In genomic region chr18:24014062-24014985, GRCh38 we compare ENCODE assay signal across 8 cellular contexts. TPM values are rescaled to one million over a fixed set of nuclear protein-coding genes. Genes with fewer than 3 reads are reported as not detected.
DNase-seq lines count a peak whose midpoint lies in the region; ATAC-seq and TF ChIP-seq lines count a peak whose summit lies in the region.

Gene TTC39C, plus strand, starts transcription at chr18:24014754. Its CDS starts 118 bp downstream, at chr18:24014872.

- peak within 1 kb of the TSS; percentile 73 to 78 for H3K4me3 ChIP-seq in right atrium auricular region
- H3K4me3 ChIP-seq in vagina: peak within 1 kb of the TSS; percentile 75 to 85

- H3K27me3 ChIP-seq in right atrium auricular region (no peaks in the 10 kb centered on the region), vagina (no peaks in the 10 kb centered on the region)

- H3K27ac Mint-ChIP-seq in Calu3 (ENCODE audit: unreplicated experiment) (peak within 1 kb of the TSS; percentile 84), T-cell (peak within 1 kb of the TSS; percentile 93 to 99)

- H3K4me3 Mint-ChIP-seq in Calu3 (ENCODE audit: low read depth, unreplicated experiment) (peak within 1 kb of the TSS; percentile 89), T-cell (peak within 1 kb of the TSS; percentile 94 to 99 (median 98))

- H3K9me3 ChIP-seq in right atrium auricular region (no peaks in the 10 kb centered on the region), vagina (no peaks in the 10 kb centered on the region)

- POLR2A ChIA-PET in T-cell (lab: Charles Lee): no interaction called here

- no peaks in the 10 kb centered on the region for H3K36me3 ChIP-seq in right atrium auricular region
- H3K36me3 ChIP-seq in vagina: no peaks in the 10 kb centered on the region

- ATAC-seq in GM21529 (IDR thresholded peaks at IDR 0.05; ENCODE audit: unreplicated experiment): peak; percentile 27
- peak; percentile 61 to 71 (median 69) for ATAC-seq in T-cell (replicated peaks in 1 of 4)

- H3K27me3 Mint-ChIP-seq in Calu3 (ENCODE audit: unreplicated experiment): peaks cover 15% of the 10 kb centered on the region
- no peaks in the 10 kb centered on the region for H3K27me3 Mint-ChIP-seq in T-cell

- peak in 1 of 2 donors; percentile 6 for TF ChIP-seq POLR2A in vagina (IDR thresholded peaks at IDR 0.05)

- BruUV-seq in Calu3 (replicated peaks; lab: Mats Ljungman, UMichigan): no TSS peak

- no peak for TF ChIP-seq CTCF in Calu3 (IDR thresholded peaks at IDR 0.05; ENCODE audit: unreplicated experiment)
- TF ChIP-seq CTCF in right atrium auricular region (IDR thresholded peaks at IDR 0.05): no peak
- TF ChIP-seq CTCF in vagina (IDR thresholded peaks at IDR 0.05): no peak

- DNase-seq in Calu3 (peak; percentile 65), Kasumi-1 (lab: John Stamatoyannopoulos, UW) (peak; percentile 50 to 62), T-cell (peak; percentile 58 to 81 (median 72)), right atrium auricular region (ENCODE audit: low spot score) (peak; percentile 78), renal cortical epithelial cell (ENCODE audit: low read depth) (peak; percentile 28), vagina (ENCODE audit: extremely low spot score in 2 of 2) (no peak)

- intact Hi-C loops in Calu3 (cut with micrococcal nuclease; ENCODE audit: unreplicated experiment): no loop called here
- intact Hi-C loops in vagina (cut with DNase I): loop anchor here (5.0 to 10.0 kb wide), 3 partner anchors 60 to 187 kb away; no protein-coding TSS in a partner anchor

- H3K4me1 ChIP-seq in right atrium auricular region (peaks cover 0 to 8% of the 10 kb centered on the region in 2 donors), vagina (peaks cover 27% of the 10 kb centered on the region)

- H3K4me1 Mint-ChIP-seq in Calu3 (ENCODE audit: low read depth, unreplicated experiment) (peaks cover 31% of the 10 kb centered on the region), T-cell (peaks cover 76 to 81% (median 78%) of the 10 kb centered on the region in 3 donors)

- WGBS in adipose tissue, 3 donors: 0 to 1% (median 1%) methylated on average over 77 to 108 of the region's 118 CpGs

- H3K27ac ChIP-seq in adipose tissue (ENCODE audit: low read depth, low read length) (no peak within 1 kb of the TSS), right atrium auricular region (peak within 1 kb of the TSS; percentile 81 to 85), vagina (peak within 1 kb of the TSS; percentile 92)

- H3K9me3 Mint-ChIP-seq in Calu3 (ENCODE audit: low read depth, unreplicated experiment): no peaks in the 10 kb centered on the region
- H3K9me3 Mint-ChIP-seq in T-cell: no peaks in the 10 kb centered on the region

- CTCF ChIA-PET in Calu3 (lab: Charles Lee): interaction anchor here (0.6 to 1.8 kb wide), 2 partner anchors 62 to 292 kb away, joined by 5 to 7 read pairs; no protein-coding TSS in a partner anchor
- CTCF ChIA-PET in T-cell (lab: Charles Lee): interaction anchor here in 1 of 2 donors (0.7 kb wide), 1 partner anchor 9 kb away, joined by 3 read pairs; no protein-coding TSS in a partner anchor

- peaks cover 26% of the 10 kb centered on the region for H3K36me3 Mint-ChIP-seq in Calu3 (ENCODE audit: insufficient read depth, unreplicated experiment)
- H3K36me3 Mint-ChIP-seq in T-cell: peaks cover 20% of the 10 kb centered on the region

RNA-seq across cellular contexts. Expression of gene TTC39C, which starts in this region (rescaled TPM):
- total RNA-seq in Calu3 (2022) (21.7 and 26.8 TPM in 2 replicates), T-cell (100 to 1,000 TPM; 123 to 151 (median 136) TPM), right atrium auricular region (10 to 100 TPM in 1 of 2 donors, 1 to 10 TPM in 1; 4.2 to 10.3 TPM), renal cortical epithelial cell (26.9 and 42.0 TPM in 2 replicates), vagina (42.5 TPM)
- 10 to 100 TPM in 2 of 3 donors, 1 to 10 TPM in 1; 9.6 to 27.2 (median 20.7) TPM for polyA plus RNA-seq in adipose tissue

Comparison
In these comparisons a context has a peak if more than half of its experiments do, and no peak if none do; other contexts are left out.
1. DNase-seq: peak in Calu3 (single experiment), Kasumi-1 (2 of 2), T-cell (34 of 34), right atrium auricular region (single experiment) and renal cortical epithelial cell (single experiment); none in vagina (0 of 2).